ENCODE assay signal across 14 cellular contexts in genomic region chrX:134948333-134949241, GRCh38. TPM values are rescaled to one million over a fixed set of nuclear protein-coding genes. Genes with fewer than 3 reads are reported as not detected.
DNase-seq lines count a peak whose midpoint lies in the region; ATAC-seq, FAIRE-seq and TF ChIP-seq lines count a peak whose summit lies in the region.
"Had no signal": no experiment of that assay in that cellular context is flagged by ENCODE, and none has a peak within 500 bp of the region (broad histone marks: within the 10 kb centered on the region; RNA-seq: fewer than 3 reads in every experiment).

No MANE protein-coding gene starts in this region.

- ATAC-seq in GM21381 (IDR thresholded peaks at IDR 0.05; ENCODE audit: unreplicated experiment) (no peak), GM21576 (IDR thresholded peaks at IDR 0.05; ENCODE audit: unreplicated experiment) (no peak)

- H3K36me3 ChIP-seq in small intestine (ENCODE audit: control insufficient read depth in 2 of 2, insufficient read depth in 2 of 2, low read length in 2 of 2) = no peaks in the 10 kb centered on the region
- H3K36me3 ChIP-seq: colonic mucosa, SJCRH30 had no signal

- FAIRE-seq in small intestine (lab: Jason Lieb, UNC) = no peak
- no peak for FAIRE-seq in urothelium cell line (lab: Jason Lieb, UNC)

- no peaks in the 10 kb centered on the region for H3K4me1 ChIP-seq in small intestine (ENCODE audit: control insufficient read depth in 2 of 2, insufficient read depth in 1 of 2, low read depth in 1 of 2, low read length in 1 of 2)
- H3K4me1 ChIP-seq: colonic mucosa, parathyroid adenoma had no signal

- H3K4me3 ChIP-seq in fibroblast of the aortic adventitia (ENCODE audit: low read depth, low read length) = no peak overlapping the region
- H3K4me3 ChIP-seq in small intestine (ENCODE audit: low read depth in 1 of 2, low read length in 2 of 2) = no peak overlapping the region
- H3K4me3 ChIP-seq: colonic mucosa, SJCRH30 had no signal

- no peak overlapping the region for H3K27ac ChIP-seq in small intestine (ENCODE audit: low read depth in 1 of 2, low read length in 1 of 2)
- H3K27ac ChIP-seq: 22Rv1, colonic mucosa, parathyroid adenoma, SJCRH30 had no signal

- in situ Hi-C loops in SK-MEL-5 (cut with HindIII; ENCODE audit: low pct_unique_long_range_greater_than_20kb, low sequenced_read_pairs) = no loop called here

- H3K9me3 ChIP-seq in small intestine (ENCODE audit: control insufficient read depth, low read depth) = no peaks in the 10 kb centered on the region
- H3K9me3 ChIP-seq: colonic mucosa, SJCRH30 had no signal

- DNase-seq in DMS 273 (lab: John Stamatoyannopoulos, UW; ENCODE audit: unreplicated experiment) = peak; percentile 20
- DNase-seq in DMS 273 treated with DMSO at 0.1 percent for 48 hours (lab: John Stamatoyannopoulos, UW) = no peak
- peak; percentile 52 for DNase-seq in SK-MEL-5 (ENCODE audit: low read depth, low spot score)
- DNase-seq in fibroblast of the aortic adventitia (ENCODE audit: low read depth) = peak; percentile 91
- DNase-seq in small intestine = peak; percentile 56
- no peak for DNase-seq in urothelium cell line (ENCODE audit: low spot score)
- DNase-seq: colonic mucosa; NCI-H2227 treated with DMSO at 0.1 percent for 48 hours; SJCRH30; stimulated activated CD4-positive, alpha-beta T cell treated with anti-CD3 and anti-CD28 coated beads, Interleukin-2, amount 100 ng/mL, for 48 hours had no signal

- no peaks in the 10 kb centered on the region for H3K27me3 ChIP-seq in small intestine (ENCODE audit: control insufficient read depth in 2 of 2, insufficient read depth in 2 of 2, low read length in 2 of 2)
- H3K27me3 ChIP-seq: colonic mucosa, SJCRH30 had no signal

- 14 to 38% (median 32%) methylated on average over 3 of the region's 3 CpGs for WGBS in small intestine, 3 donors

- no peak for TF ChIP-seq CTCF in fibroblast of the aortic adventitia (IDR thresholded peaks at IDR 0.05; ENCODE audit: insufficient read depth, low read length)

RNA-seq across cellular contexts. Expression of gene MOSPD1, which starts 33.5 kb away (rescaled TPM):
- total RNA-seq in SK-MEL-5 (2014; rRNA removed; shearing (Covaris generic)) = 58.9 and 66.4 TPM in 2 replicates
- 16.8 and 24.6 TPM in 2 replicates for polyA plus RNA-seq in SK-MEL-5 (2015; cell fraction: cytosol; rRNA removed)
- 15.2 and 21.8 TPM in 2 replicates for polyA plus RNA-seq in SK-MEL-5 (2015; cell fraction: nucleus; rRNA removed)
- total RNA-seq in fibroblast of the aortic adventitia (ENCODE audit: low replicate concordance) = 17.3 and 35.2 TPM in 2 replicates
- 1 to 10 TPM; 3.6 to 9.7 (median 5.6) TPM for polyA plus RNA-seq in small intestine

RNA-seq across cellular contexts. Expression of gene SMIM10, which starts 42.2 kb away (rescaled TPM):
- 0.26 and 1.3 TPM in 2 replicates for total RNA-seq in SK-MEL-5 (2014; rRNA removed; shearing (Covaris generic))
- polyA plus RNA-seq in SK-MEL-5 (2015; cell fraction: cytosol; rRNA removed) = 0.47 and 0.55 TPM in 2 replicates
- not detected in 2 replicates for polyA plus RNA-seq in SK-MEL-5 (2015; cell fraction: nucleus; rRNA removed)
- 5.0 and 6.6 TPM in 2 replicates for total RNA-seq in fibroblast of the aortic adventitia (ENCODE audit: low replicate concordance)
- 1 to 10 TPM in 2 of 3 donors, not detected in 1; 2.7 to 5.8 TPM for polyA plus RNA-seq in small intestine
- total RNA-seq: SJCRH30 had no signal

Comparison
In these comparisons a context has a peak if more than half of its experiments do, and no peak if none do; other contexts are left out.
1. DNase-seq: peak in DMS 273 (single experiment), SK-MEL-5 (single experiment), fibroblast of the aortic adventitia (single experiment) and small intestine (single experiment); none in DMS 273 treated with DMSO at 0.1 percent for 48 hours (single experiment) and urothelium cell line (single experiment).